1 cellular context compared by ENCODE assay signal in genomic region chr7:135281363-135281949, GRCh38.
TF ChIP-seq lines count a peak whose summit lies in the region.

No MANE protein-coding gene starts in this region.

TF ChIP-seq in SK-N-SH, 30 proteins besides CTCF, POLR2A, EP300 and RAD21 (continued from another document):
- TF ChIP-seq YY1 (IDR thresholded peaks at IDR 0.05; ENCODE audit: low read depth) (peak; percentile 73; the same call in 1 of the 2 replicates), TCF12 (IDR thresholded peaks at IDR 0.05) (no peak), CHD2 (IDR thresholded peaks at IDR 0.05; ENCODE audit: low read length, partially characterized antibody) (peak; percentile 72), PBX3 (IDR thresholded peaks at IDR 0.05) (no peak)
